18 cellular contexts compared by ENCODE assay signal in the genomic region with DNA sequence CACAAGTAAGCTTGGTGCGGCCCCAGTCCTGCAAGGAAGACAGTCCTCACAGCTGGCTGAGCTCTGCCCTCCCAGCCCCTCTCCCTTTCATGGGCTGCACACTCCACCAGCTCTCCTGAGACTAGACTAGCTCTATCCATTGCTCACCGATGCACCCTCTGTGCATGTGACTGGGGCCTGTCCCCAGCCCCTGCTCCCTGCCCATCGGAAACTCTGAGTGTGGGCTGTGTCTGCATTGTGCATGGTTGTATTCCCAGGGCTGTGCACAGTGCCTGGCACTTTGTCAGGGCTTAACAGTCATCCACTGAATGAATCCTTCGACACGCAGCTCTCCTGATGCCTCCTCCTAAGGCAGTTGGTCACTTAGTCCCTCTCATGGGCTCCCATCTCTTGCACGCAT.
"Had no signal": no experiment of that assay in that cellular context is flagged by ENCODE, and none has a peak within 500 bp of the region (broad histone marks: within the 10 kb centered on the region; RNA-seq: fewer than 3 reads in every experiment).

No MANE protein-coding gene starts in this region.

- H3K4me3 ChIP-seq: tibial artery had no signal

- H3K27me3 Mint-ChIP-seq: activated B cell treated with CpG ODN at 0.5 μM for 24 hours; activated CD4-positive, alpha-beta memory T cell treated with anti-CD3 and anti-CD28 coated beads for 36 hours; activated CD8-positive, alpha-beta memory T cell treated with anti-CD3 and anti-CD28 coated beads, Interleukin-2, amount 10 ng/mL, durations not matched to agents 7 days and 5 days; activated naive CD8-positive, alpha-beta T cell; dendritic cell treated with granulocyte-macrophage colony-stimulating factor and Interleukin-4, amounts not matched to agents 40 ng/mL and 50 ng/mL, for 4 days; stimulated activated naive CD8-positive, alpha-beta T cell treated with anti-CD3 and anti-CD28 coated beads, Interleukin-15, Interleukin-2, amounts not matched to agents 100 ng/mL and 50 ng/mL, for 24 hours; T-helper 17 cell had no signal

- H3K9me3 Mint-ChIP-seq: activated B cell treated with CpG ODN at 0.5 μM for 24 hours; activated CD4-positive, alpha-beta memory T cell treated with anti-CD3 and anti-CD28 coated beads for 36 hours; dendritic cell treated with granulocyte-macrophage colony-stimulating factor and Interleukin-4, amounts not matched to agents 40 ng/mL and 50 ng/mL, for 4 days; nephron; stimulated activated naive CD8-positive, alpha-beta T cell treated with anti-CD3 and anti-CD28 coated beads, Interleukin-15, Interleukin-2, amounts not matched to agents 100 ng/mL and 50 ng/mL, for 24 hours had no signal

- H3K36me3 Mint-ChIP-seq: activated CD4-positive, alpha-beta memory T cell treated with anti-CD3 and anti-CD28 coated beads for 36 hours; activated CD8-positive, alpha-beta memory T cell treated with anti-CD3 and anti-CD28 coated beads, Interleukin-2, amount 10 ng/mL, durations not matched to agents 7 days and 5 days had no signal

- DNase-seq: activated B cell treated with CpG ODN at 0.5 μM for 24 hours; activated CD4-positive, alpha-beta memory T cell treated with anti-CD3 and anti-CD28 coated beads for 36 hours; activated CD4-positive, alpha-beta T cell treated with anti-CD3 and anti-CD28 coated beads for 4 hours; activated CD8-positive, alpha-beta memory T cell treated with anti-CD3 and anti-CD28 coated beads, Interleukin-2, amount 10 ng/mL, durations not matched to agents 7 days and 5 days; amniotic stem cell; effector CD4-positive, alpha-beta T cell; foreskin keratinocyte; hippocampal formation; mesenchymal stem cell; occipital lobe; SW 1271; T-helper 17 cell; tibial artery had no signal

- H3K4me3 Mint-ChIP-seq: activated B cell treated with CpG ODN at 0.5 μM for 24 hours; activated CD4-positive, alpha-beta memory T cell treated with anti-CD3 and anti-CD28 coated beads for 36 hours; activated CD8-positive, alpha-beta memory T cell treated with anti-CD3 and anti-CD28 coated beads, Interleukin-2, amount 10 ng/mL, durations not matched to agents 7 days and 5 days; activated naive CD8-positive, alpha-beta T cell; dendritic cell treated with granulocyte-macrophage colony-stimulating factor and Interleukin-4, amounts not matched to agents 40 ng/mL and 50 ng/mL, for 4 days; nephron; stimulated activated naive CD8-positive, alpha-beta T cell treated with anti-CD3 and anti-CD28 coated beads, Interleukin-15, Interleukin-2, amounts not matched to agents 100 ng/mL and 50 ng/mL, for 24 hours; T-helper 17 cell had no signal

- H3K27ac ChIP-seq: foreskin keratinocyte, tibial artery had no signal

- H3K27ac Mint-ChIP-seq: activated B cell treated with CpG ODN at 0.5 μM for 24 hours; activated CD4-positive, alpha-beta memory T cell treated with anti-CD3 and anti-CD28 coated beads for 36 hours; activated CD8-positive, alpha-beta memory T cell treated with anti-CD3 and anti-CD28 coated beads, Interleukin-2, amount 10 ng/mL, durations not matched to agents 7 days and 5 days; activated naive CD8-positive, alpha-beta T cell; dendritic cell treated with granulocyte-macrophage colony-stimulating factor and Interleukin-4, amounts not matched to agents 40 ng/mL and 50 ng/mL, for 4 days; stimulated activated naive CD8-positive, alpha-beta T cell treated with anti-CD3 and anti-CD28 coated beads, Interleukin-15, Interleukin-2, amounts not matched to agents 100 ng/mL and 50 ng/mL, for 24 hours; T-helper 17 cell had no signal

- H3K27me3 ChIP-seq: foreskin keratinocyte, tibial artery had no signal

- H3K36me3 ChIP-seq: tibial artery had no signal

- H3K4me1 Mint-ChIP-seq: activated B cell treated with CpG ODN at 0.5 μM for 24 hours; activated CD8-positive, alpha-beta memory T cell treated with anti-CD3 and anti-CD28 coated beads, Interleukin-2, amount 10 ng/mL, durations not matched to agents 7 days and 5 days had no signal

- H3K9me3 ChIP-seq: tibial artery had no signal

- ATAC-seq: activated CD8-positive, alpha-beta memory T cell treated with anti-CD3 and anti-CD28 coated beads, Interleukin-2, amount 10 ng/mL, durations not matched to agents 7 days and 5 days; foreskin keratinocyte; sciatic nerve; T-helper 17 cell had no signal

- H3K4me1 ChIP-seq: foreskin keratinocyte, tibial artery had no signal
